In genomic region chr21:36169465-36170128, GRCh38 we compare ENCODE assay signal across 15 cellular contexts. TPM values are rescaled to one million over a fixed set of nuclear protein-coding genes. Genes with fewer than 3 reads are reported as not detected.
DNase-seq lines count a peak whose midpoint lies in the region; ATAC-seq and TF ChIP-seq lines count a peak whose summit lies in the region.
"Had no signal": no experiment of that assay in that cellular context is flagged by ENCODE, and none has a peak within 500 bp of the region (broad histone marks: within the 10 kb centered on the region; RNA-seq: fewer than 3 reads in every experiment).

No MANE protein-coding gene starts in this region.

- H3K9me3 ChIP-seq in WERI-Rb-1 (ENCODE audit: severe bottlenecking) = peaks cover 5% of the 10 kb centered on the region
- no peaks in the 10 kb centered on the region for H3K9me3 ChIP-seq in left ventricle myocardium inferior (replicated peaks)
- H3K9me3 ChIP-seq: psoas muscle, thoracic aorta had no signal

- intact Hi-C loops in CD14-positive monocyte (cut with micrococcal nuclease) = no loop called here
- intact Hi-C loops in left ventricle myocardium inferior (cut with micrococcal nuclease) = no loop called here

- peaks cover 37% of the 10 kb centered on the region for H3K36me3 ChIP-seq in WERI-Rb-1
- H3K36me3 ChIP-seq in left ventricle myocardium inferior = peaks cover 48% of the 10 kb centered on the region

- ATAC-seq in HG02938 (IDR thresholded peaks at IDR 0.05; ENCODE audit: unreplicated experiment) = no peak
- no peak for ATAC-seq in stimulated activated effector memory CD8-positive, alpha-beta T cell treated with anti-CD3 and anti-CD28 coated beads, Interleukin-12 subunit alpha, Interleukin-12 subunit beta, amount 100 ng/mL, for 72 hours
- no peak for ATAC-seq in GM19452 (IDR thresholded peaks at IDR 0.05; ENCODE audit: unreplicated experiment)
- ATAC-seq in GM21447 (IDR thresholded peaks at IDR 0.05; ENCODE audit: unreplicated experiment) = no peak
- ATAC-seq: psoas muscle had no signal

- no peaks in the 10 kb centered on the region for H3K27me3 ChIP-seq in WERI-Rb-1 (ENCODE audit: insufficient read depth, low read depth, severe bottlenecking)
- no peaks in the 10 kb centered on the region for H3K27me3 ChIP-seq in left ventricle myocardium inferior (ENCODE audit: low read depth)

- peak; percentile 33 for TF ChIP-seq CTCF in CD14-positive monocyte (IDR thresholded peaks at IDR 0.05)
- TF ChIP-seq CTCF in GM12873 (IDR thresholded peaks at IDR 0.05; ENCODE audit: insufficient read depth, low read depth, low read length, missing control alignments) = peak; percentile 46
- TF ChIP-seq CTCF in WERI-Rb-1 (IDR thresholded peaks at IDR 0.05; ENCODE audit: low read depth, low read length) = peak; percentile 42; the same call in 1 of the 2 replicates
- no peak for TF ChIP-seq CTCF in left ventricle myocardium inferior (IDR thresholded peaks at IDR 0.05; ENCODE audit: borderline replicate concordance)

- no peak overlapping the region for H3K4me3 ChIP-seq in WERI-Rb-1 (ENCODE audit: low read depth, low read length)
- no peak overlapping the region for H3K4me3 ChIP-seq in left ventricle myocardium inferior
- H3K4me3 ChIP-seq: PC-9, psoas muscle, thoracic aorta had no signal

- H3K27ac ChIP-seq in WERI-Rb-1 = no peak overlapping the region
- H3K27ac ChIP-seq in left ventricle myocardium inferior (replicated peaks) = no peak overlapping the region
- H3K27ac ChIP-seq: PC-9, psoas muscle, thoracic aorta had no signal

- H3K27ac Mint-ChIP-seq in CD14-positive monocyte = peak overlapping the region; percentile 30 to 93 (median 74)
- H3K27ac Mint-ChIP-seq in stimulated activated effector memory CD8-positive, alpha-beta T cell treated with anti-CD3 and anti-CD28 coated beads, Interleukin-12 subunit alpha, Interleukin-12 subunit beta, amount 100 ng/mL, for 72 hours = no peak overlapping the region
- H3K27ac Mint-ChIP-seq: activated T-cell treated with anti-CD3 and anti-CD28 coated beads, Interleukin-2, amount 50 U/mL, for 24 hours; IgD-negative memory B cell had no signal

- H3K4me1 ChIP-seq in left ventricle myocardium inferior = peaks cover 24% of the 10 kb centered on the region

- H3K4me3 Mint-ChIP-seq in CD14-positive monocyte = peak overlapping the region in 1 of 2 donors; percentile 31
- no peak overlapping the region for H3K4me3 Mint-ChIP-seq in stimulated activated effector memory CD8-positive, alpha-beta T cell treated with anti-CD3 and anti-CD28 coated beads, Interleukin-12 subunit alpha, Interleukin-12 subunit beta, amount 100 ng/mL, for 72 hours
- H3K4me3 Mint-ChIP-seq: activated T-cell treated with anti-CD3 and anti-CD28 coated beads, Interleukin-2, amount 50 U/mL, for 24 hours; IgD-negative memory B cell had no signal

- peaks cover 0 to 5% (median 0%) of the 10 kb centered on the region in 7 donors for H3K9me3 Mint-ChIP-seq in CD14-positive monocyte
- no peaks in the 10 kb centered on the region for H3K9me3 Mint-ChIP-seq in stimulated activated effector memory CD8-positive, alpha-beta T cell treated with anti-CD3 and anti-CD28 coated beads, Interleukin-12 subunit alpha, Interleukin-12 subunit beta, amount 100 ng/mL, for 72 hours
- H3K9me3 Mint-ChIP-seq: activated T-cell treated with anti-CD3 and anti-CD28 coated beads, Interleukin-2, amount 50 U/mL, for 24 hours; IgD-negative memory B cell had no signal

- H3K27me3 Mint-ChIP-seq in CD14-positive monocyte (ENCODE audit: low read depth in 3 of 3) = no peaks in the 10 kb centered on the region
- H3K27me3 Mint-ChIP-seq: activated T-cell treated with anti-CD3 and anti-CD28 coated beads, Interleukin-2, amount 50 U/mL, for 24 hours; IgD-negative memory B cell had no signal

- peaks cover 44 to 57% of the 10 kb centered on the region in 2 donors for H3K36me3 Mint-ChIP-seq in CD14-positive monocyte
- peaks cover 26% of the 10 kb centered on the region for H3K36me3 Mint-ChIP-seq in stimulated activated effector memory CD8-positive, alpha-beta T cell treated with anti-CD3 and anti-CD28 coated beads, Interleukin-12 subunit alpha, Interleukin-12 subunit beta, amount 100 ng/mL, for 72 hours

- DNase-seq in CD14-positive monocyte (ENCODE audit: low spot score) (peak; percentile 61), WERI-Rb-1 (no peak), left ventricle myocardium inferior (peak; percentile 31)
- no peak for DNase-seq in stimulated activated effector memory CD8-positive, alpha-beta T cell treated with anti-CD3 and anti-CD28 coated beads, Interleukin-12 subunit alpha, Interleukin-12 subunit beta, amount 100 ng/mL, for 72 hours (ENCODE audit: low spot score in 2 of 2)
- DNase-seq: activated T-cell treated with anti-CD3 and anti-CD28 coated beads, Interleukin-2, amount 50 U/mL, for 24 hours; DMS79; NCI-H1417; PC-9; psoas muscle had no signal

- peaks cover 60% of the 10 kb centered on the region for H3K4me1 Mint-ChIP-seq in CD14-positive monocyte
- peaks cover 18% of the 10 kb centered on the region for H3K4me1 Mint-ChIP-seq in stimulated activated effector memory CD8-positive, alpha-beta T cell treated with anti-CD3 and anti-CD28 coated beads, Interleukin-12 subunit alpha, Interleukin-12 subunit beta, amount 100 ng/mL, for 72 hours

RNA-seq across cellular contexts. Expression of gene DOP1B, which starts 13.0 kb away (rescaled TPM):
- polyA plus RNA-seq in CD14-positive monocyte = 10 to 100 TPM in 1 of 2 donors, 1 to 10 TPM in 1; 6.0 to 11.0 TPM
- total RNA-seq in left ventricle myocardium inferior = 13.6 TPM

RNA-seq across cellular contexts. Expression of gene CBR3, which starts 34.7 kb away (rescaled TPM):
- polyA plus RNA-seq in CD14-positive monocyte = under 1 TPM; 0.32 to 0.40 TPM
- 2.0 TPM for total RNA-seq in left ventricle myocardium inferior

Comparison
In these comparisons a context has a peak if more than half of its experiments do, and no peak if none do; other contexts are left out.
1. DNase-seq: peak in CD14-positive monocyte (single experiment) and left ventricle myocardium inferior (single experiment); none in WERI-Rb-1 (single experiment) and stimulated activated effector memory CD8-positive, alpha-beta T cell treated with anti-CD3 and anti-CD28 coated beads, Interleukin-12 subunit alpha, Interleukin-12 subunit beta, amount 100 ng/mL, for 72 hours (0 of 2).